Comparison of ENCODE assay signal across 1 cellular context in the genomic region with DNA sequence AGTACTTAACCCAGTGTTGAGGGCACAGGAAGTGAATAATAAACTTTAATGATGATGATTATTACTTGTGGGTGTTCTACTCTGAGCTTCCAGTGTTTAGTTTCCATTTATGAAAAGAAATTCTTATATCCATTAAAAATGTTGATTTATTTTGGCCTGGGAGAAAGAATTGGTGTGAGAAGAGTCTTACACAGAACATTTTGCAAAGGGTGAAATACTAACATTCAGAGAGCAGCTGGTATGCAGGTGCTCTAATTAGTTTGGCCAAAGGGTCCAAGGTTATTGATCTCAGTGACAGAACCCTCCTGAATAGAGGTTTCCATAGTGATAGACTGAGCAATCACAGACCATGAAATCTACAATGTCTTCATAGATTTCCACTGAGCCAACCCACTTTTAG.
TF ChIP-seq lines count a peak whose summit lies in the region.

No MANE protein-coding gene starts in this region.

TF ChIP-seq in HepG2, 621 proteins besides CTCF, POLR2A, EP300 and RAD21 (continues in another document):
- TF ChIP-seq SSRP1 (CRISPR knock-in tag; IDR thresholded peaks at IDR 0.05) = no peak
- TF ChIP-seq RBAK (CRISPR knock-in tag; IDR thresholded peaks at IDR 0.05) = no peak
- TF ChIP-seq, protein P1, sequence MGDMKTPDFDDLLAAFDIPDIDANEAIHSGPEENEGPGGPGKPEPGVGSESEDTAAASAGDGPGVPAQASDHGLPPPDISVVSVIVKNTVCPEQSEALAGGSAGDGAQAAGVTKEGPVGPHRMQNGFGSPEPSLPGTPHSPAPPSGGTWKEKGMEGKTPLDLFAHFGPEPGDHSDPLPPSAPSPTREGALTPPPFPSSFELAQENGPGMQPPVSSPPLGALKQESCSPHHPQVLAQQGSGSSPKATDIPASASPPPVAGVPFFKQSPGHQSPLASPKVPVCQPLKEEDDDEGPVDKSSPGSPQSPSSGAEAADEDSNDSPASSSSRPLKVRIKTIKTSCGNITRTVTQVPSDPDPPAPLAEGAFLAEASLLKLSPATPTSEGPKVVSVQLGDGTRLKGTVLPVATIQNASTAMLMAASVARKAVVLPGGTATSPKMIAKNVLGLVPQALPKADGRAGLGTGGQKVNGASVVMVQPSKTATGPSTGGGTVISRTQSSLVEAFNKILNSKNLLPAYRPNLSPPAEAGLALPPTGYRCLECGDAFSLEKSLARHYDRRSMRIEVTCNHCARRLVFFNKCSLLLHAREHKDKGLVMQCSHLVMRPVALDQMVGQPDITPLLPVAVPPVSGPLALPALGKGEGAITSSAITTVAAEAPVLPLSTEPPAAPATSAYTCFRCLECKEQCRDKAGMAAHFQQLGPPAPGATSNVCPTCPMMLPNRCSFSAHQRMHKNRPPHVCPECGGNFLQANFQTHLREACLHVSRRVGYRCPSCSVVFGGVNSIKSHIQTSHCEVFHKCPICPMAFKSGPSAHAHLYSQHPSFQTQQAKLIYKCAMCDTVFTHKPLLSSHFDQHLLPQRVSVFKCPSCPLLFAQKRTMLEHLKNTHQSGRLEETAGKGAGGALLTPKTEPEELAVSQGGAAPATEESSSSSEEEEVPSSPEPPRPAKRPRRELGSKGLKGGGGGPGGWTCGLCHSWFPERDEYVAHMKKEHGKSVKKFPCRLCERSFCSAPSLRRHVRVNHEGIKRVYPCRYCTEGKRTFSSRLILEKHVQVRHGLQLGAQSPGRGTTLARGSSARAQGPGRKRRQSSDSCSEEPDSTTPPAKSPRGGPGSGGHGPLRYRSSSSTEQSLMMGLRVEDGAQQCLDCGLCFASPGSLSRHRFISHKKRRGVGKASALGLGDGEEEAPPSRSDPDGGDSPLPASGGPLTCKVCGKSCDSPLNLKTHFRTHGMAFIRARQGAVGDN (CRISPR knock-in tag; IDR thresholded peaks at IDR 0.05) = no peak
- TF ChIP-seq LCORL (IDR thresholded peaks at IDR 0.05) = no peak
- peak; percentile 86 for TF ChIP-seq LCORL (CRISPR knock-in tag; IDR thresholded peaks at IDR 0.05)
- TF ChIP-seq KDM2A (CRISPR knock-in tag; IDR thresholded peaks at IDR 0.05; ENCODE audit: borderline replicate concordance, low read depth) = no peak
- no peak for TF ChIP-seq NFKBIZ (CRISPR knock-in tag; IDR thresholded peaks at IDR 0.05)
- TF ChIP-seq RORA (CRISPR knock-in tag; IDR thresholded peaks at IDR 0.05) = no peak
- TF ChIP-seq, protein P2, sequence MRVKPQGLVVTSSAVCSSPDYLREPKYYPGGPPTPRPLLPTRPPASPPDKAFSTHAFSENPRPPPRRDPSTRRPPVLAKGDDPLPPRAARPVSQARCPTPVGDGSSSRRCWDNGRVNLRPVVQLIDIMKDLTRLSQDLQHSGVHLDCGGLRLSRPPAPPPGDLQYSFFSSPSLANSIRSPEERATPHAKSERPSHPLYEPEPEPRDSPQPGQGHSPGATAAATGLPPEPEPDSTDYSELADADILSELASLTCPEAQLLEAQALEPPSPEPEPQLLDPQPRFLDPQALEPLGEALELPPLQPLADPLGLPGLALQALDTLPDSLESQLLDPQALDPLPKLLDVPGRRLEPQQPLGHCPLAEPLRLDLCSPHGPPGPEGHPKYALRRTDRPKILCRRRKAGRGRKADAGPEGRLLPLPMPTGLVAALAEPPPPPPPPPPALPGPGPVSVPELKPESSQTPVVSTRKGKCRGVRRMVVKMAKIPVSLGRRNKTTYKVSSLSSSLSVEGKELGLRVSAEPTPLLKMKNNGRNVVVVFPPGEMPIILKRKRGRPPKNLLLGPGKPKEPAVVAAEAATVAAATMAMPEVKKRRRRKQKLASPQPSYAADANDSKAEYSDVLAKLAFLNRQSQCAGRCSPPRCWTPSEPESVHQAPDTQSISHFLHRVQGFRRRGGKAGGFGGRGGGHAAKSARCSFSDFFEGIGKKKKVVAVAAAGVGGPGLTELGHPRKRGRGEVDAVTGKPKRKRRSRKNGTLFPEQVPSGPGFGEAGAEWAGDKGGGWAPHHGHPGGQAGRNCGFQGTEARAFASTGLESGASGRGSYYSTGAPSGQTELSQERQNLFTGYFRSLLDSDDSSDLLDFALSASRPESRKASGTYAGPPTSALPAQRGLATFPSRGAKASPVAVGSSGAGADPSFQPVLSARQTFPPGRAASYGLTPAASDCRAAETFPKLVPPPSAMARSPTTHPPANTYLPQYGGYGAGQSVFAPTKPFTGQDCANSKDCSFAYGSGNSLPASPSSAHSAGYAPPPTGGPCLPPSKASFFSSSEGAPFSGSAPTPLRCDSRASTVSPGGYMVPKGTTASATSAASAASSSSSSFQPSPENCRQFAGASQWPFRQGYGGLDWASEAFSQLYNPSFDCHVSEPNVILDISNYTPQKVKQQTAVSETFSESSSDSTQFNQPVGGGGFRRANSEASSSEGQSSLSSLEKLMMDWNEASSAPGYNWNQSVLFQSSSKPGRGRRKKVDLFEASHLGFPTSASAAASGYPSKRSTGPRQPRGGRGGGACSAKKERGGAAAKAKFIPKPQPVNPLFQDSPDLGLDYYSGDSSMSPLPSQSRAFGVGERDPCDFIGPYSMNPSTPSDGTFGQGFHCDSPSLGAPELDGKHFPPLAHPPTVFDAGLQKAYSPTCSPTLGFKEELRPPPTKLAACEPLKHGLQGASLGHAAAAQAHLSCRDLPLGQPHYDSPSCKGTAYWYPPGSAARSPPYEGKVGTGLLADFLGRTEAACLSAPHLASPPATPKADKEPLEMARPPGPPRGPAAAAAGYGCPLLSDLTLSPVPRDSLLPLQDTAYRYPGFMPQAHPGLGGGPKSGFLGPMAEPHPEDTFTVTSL (CRISPR knock-in tag; IDR thresholded peaks at IDR 0.05; ENCODE audit: borderline replicate concordance) = no peak; the same call in 1 of the 2 replicates
- TF ChIP-seq, protein P3, sequence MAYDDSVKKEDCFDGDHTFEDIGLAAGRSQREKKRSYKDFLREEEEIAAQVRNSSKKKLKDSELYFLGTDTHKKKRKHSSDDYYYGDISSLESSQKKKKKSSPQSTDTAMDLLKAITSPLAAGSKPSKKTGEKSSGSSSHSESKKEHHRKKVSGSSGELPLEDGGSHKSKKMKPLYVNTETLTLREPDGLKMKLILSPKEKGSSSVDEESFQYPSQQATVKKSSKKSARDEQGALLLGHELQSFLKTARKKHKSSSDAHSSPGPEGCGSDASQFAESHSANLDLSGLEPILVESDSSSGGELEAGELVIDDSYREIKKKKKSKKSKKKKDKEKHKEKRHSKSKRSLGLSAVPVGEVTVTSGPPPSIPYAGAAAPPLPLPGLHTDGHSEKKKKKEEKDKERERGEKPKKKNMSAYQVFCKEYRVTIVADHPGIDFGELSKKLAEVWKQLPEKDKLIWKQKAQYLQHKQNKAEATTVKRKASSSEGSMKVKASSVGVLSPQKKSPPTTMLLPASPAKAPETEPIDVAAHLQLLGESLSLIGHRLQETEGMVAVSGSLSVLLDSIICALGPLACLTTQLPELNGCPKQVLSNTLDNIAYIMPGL (CRISPR knock-in tag; IDR thresholded peaks at IDR 0.05; ENCODE audit: borderline replicate concordance in 1 of 2, low read depth in 1 of 2) = 0 out of 4 replicates have a peak, but pooled peaks of 1 of the 2 experiments have one; percentile 11
- TF ChIP-seq SMC3 (IDR thresholded peaks at IDR 0.05; ENCODE audit: low read length) = no peak
- no peak for TF ChIP-seq ZNF12 (CRISPR knock-in tag; IDR thresholded peaks at IDR 0.05)
- TF ChIP-seq ZNF768 (CRISPR knock-in tag; IDR thresholded peaks at IDR 0.05) = no peak
- no peak for TF ChIP-seq ARNT (IDR thresholded peaks at IDR 0.05)
- TF ChIP-seq ZNF562 (CRISPR knock-in tag; IDR thresholded peaks at IDR 0.05; ENCODE audit: borderline replicate concordance) = no peak
- no peak for TF ChIP-seq PCBP1 (IDR thresholded peaks at IDR 0.05; ENCODE audit: borderline replicate concordance, low read depth, low read length)
- TF ChIP-seq ZNF616 (CRISPR knock-in tag; IDR thresholded peaks at IDR 0.05; ENCODE audit: low read depth) = no peak
- TF ChIP-seq KLF11 (CRISPR knock-in tag; IDR thresholded peaks at IDR 0.05) = no peak
- peak; percentile 24; the same call in 1 of the 2 replicates for TF ChIP-seq CHD4 (IDR thresholded peaks at IDR 0.05; ENCODE audit: borderline replicate concordance, low read length)
- TF ChIP-seq ZNF232 (CRISPR knock-in tag; IDR thresholded peaks at IDR 0.05; ENCODE audit: borderline replicate concordance) = no peak
- TF ChIP-seq MED8 (CRISPR knock-in tag; IDR thresholded peaks at IDR 0.05; ENCODE audit: insufficient replicate concordance) = no peak
- 0 out of 2 replicates have a peak, but pooled peaks have one; percentile 47 for TF ChIP-seq ISL2 (CRISPR knock-in tag; IDR thresholded peaks at IDR 0.05)
- TF ChIP-seq ZNF235 (CRISPR knock-in tag; IDR thresholded peaks at IDR 0.05; ENCODE audit: borderline replicate concordance) = no peak
- TF ChIP-seq, protein P4, sequence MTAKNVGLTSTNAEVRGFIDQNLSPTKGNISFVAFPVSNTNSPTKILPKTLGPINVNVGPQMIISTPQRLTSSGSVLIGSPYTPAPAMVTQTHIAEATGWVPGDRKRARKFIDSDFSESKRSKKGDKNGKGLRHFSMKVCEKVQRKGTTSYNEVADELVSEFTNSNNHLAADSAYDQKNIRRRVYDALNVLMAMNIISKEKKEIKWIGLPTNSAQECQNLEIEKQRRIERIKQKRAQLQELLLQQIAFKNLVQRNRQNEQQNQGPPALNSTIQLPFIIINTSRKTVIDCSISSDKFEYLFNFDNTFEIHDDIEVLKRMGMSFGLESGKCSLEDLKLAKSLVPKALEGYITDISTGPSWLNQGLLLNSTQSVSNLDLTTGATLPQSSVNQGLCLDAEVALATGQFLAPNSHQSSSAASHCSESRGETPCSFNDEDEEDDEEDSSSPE (CRISPR knock-in tag; IDR thresholded peaks at IDR 0.05) = 0 out of 2 replicates have a peak, but pooled peaks have one; percentile 7
- TF ChIP-seq ZNF709 (CRISPR knock-in tag; IDR thresholded peaks at IDR 0.05) = no peak
- no peak for TF ChIP-seq ZC3H13 (CRISPR knock-in tag; IDR thresholded peaks at IDR 0.05)
- TF ChIP-seq RFXAP (CRISPR knock-in tag; IDR thresholded peaks at IDR 0.05; ENCODE audit: borderline replicate concordance) = no peak
- TF ChIP-seq BORCS8-MEF2B (CRISPR knock-in tag; IDR thresholded peaks at IDR 0.05) = no peak
- TF ChIP-seq RFX5 (IDR thresholded peaks at IDR 0.05; ENCODE audit: low read depth, low read length) = no peak
- TF ChIP-seq MYNN (CRISPR knock-in tag; IDR thresholded peaks at IDR 0.05; ENCODE audit: low read depth) = no peak
- TF ChIP-seq ZNF333 (CRISPR knock-in tag; IDR thresholded peaks at IDR 0.05; ENCODE audit: borderline replicate concordance) = no peak
- TF ChIP-seq ZNF780A (CRISPR knock-in tag; IDR thresholded peaks at IDR 0.05) = no peak
- no peak for TF ChIP-seq ARHGAP35 (CRISPR knock-in tag; IDR thresholded peaks at IDR 0.05; ENCODE audit: borderline replicate concordance)
- 0 out of 2 replicates have a peak, but pooled peaks have one; percentile 16 for TF ChIP-seq KAT2B (IDR thresholded peaks at IDR 0.05; ENCODE audit: borderline replicate concordance, low read depth, low read length)
- peak in 1 of 2 experiments; percentile 27; a peak in 1 of 4 replicates for TF ChIP-seq NR2F1 (CRISPR knock-in tag; IDR thresholded peaks at IDR 0.05)
- TF ChIP-seq, protein P5, sequence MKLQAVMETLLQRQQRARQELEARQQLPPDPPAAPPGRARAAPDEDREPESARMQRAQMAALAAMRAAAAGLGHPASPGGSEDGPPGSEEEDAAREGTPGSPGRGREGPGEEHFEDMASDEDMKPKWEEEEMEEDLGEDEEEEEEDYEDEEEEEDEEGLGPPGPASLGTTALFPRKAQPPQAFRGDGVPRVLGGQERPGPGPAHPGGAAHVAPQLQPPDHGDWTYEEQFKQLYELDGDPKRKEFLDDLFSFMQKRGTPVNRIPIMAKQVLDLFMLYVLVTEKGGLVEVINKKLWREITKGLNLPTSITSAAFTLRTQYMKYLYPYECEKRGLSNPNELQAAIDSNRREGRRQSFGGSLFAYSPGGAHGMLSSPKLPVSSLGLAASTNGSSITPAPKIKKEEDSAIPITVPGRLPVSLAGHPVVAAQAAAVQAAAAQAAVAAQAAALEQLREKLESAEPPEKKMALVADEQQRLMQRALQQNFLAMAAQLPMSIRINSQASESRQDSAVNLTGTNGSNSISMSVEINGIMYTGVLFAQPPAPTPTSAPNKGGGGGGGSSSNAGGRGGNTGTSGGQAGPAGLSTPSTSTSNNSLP (IDR thresholded peaks at IDR 0.05; ENCODE audit: low read depth, low read length) = peak; percentile 83
- TF ChIP-seq, protein P6, sequence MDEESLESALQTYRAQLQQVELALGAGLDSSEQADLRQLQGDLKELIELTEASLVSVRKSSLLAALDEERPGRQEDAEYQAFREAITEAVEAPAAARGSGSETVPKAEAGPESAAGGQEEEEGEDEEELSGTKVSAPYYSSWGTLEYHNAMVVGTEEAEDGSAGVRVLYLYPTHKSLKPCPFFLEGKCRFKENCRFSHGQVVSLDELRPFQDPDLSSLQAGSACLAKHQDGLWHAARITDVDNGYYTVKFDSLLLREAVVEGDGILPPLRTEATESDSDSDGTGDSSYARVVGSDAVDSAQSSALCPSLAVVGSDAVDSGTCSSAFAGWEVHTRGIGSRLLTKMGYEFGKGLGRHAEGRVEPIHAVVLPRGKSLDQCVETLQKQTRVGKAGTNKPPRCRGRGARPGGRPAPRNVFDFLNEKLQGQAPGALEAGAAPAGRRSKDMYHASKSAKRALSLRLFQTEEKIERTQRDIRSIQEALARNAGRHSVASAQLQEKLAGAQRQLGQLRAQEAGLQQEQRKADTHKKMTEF (CRISPR knock-in tag; IDR thresholded peaks at IDR 0.05) = no peak
- no peak for TF ChIP-seq SP4 (CRISPR knock-in tag; IDR thresholded peaks at IDR 0.05)
- TF ChIP-seq TEAD3 (CRISPR knock-in tag; optimal IDR thresholded peaks at IDR 0.05; ENCODE audit: borderline replicate concordance) = peak; percentile 90
- TF ChIP-seq, protein P7, sequence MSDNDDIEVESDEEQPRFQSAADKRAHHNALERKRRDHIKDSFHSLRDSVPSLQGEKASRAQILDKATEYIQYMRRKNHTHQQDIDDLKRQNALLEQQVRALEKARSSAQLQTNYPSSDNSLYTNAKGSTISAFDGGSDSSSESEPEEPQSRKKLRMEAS (IDR thresholded peaks at IDR 0.05) = no peak
- TF ChIP-seq, protein P8, sequence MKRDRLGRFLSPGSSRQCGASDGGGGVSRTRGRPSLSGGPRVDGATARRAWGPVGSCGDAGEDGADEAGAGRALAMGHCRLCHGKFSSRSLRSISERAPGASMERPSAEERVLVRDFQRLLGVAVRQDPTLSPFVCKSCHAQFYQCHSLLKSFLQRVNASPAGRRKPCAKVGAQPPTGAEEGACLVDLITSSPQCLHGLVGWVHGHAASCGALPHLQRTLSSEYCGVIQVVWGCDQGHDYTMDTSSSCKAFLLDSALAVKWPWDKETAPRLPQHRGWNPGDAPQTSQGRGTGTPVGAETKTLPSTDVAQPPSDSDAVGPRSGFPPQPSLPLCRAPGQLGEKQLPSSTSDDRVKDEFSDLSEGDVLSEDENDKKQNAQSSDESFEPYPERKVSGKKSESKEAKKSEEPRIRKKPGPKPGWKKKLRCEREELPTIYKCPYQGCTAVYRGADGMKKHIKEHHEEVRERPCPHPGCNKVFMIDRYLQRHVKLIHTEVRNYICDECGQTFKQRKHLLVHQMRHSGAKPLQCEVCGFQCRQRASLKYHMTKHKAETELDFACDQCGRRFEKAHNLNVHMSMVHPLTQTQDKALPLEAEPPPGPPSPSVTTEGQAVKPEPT (CRISPR knock-in tag; IDR thresholded peaks at IDR 0.05; ENCODE audit: low read depth) = no peak
- TF ChIP-seq FIP1L1 (IDR thresholded peaks at IDR 0.05; ENCODE audit: borderline replicate concordance, insufficient read depth, low read depth, low read length) = no peak
- TF ChIP-seq, protein P9, sequence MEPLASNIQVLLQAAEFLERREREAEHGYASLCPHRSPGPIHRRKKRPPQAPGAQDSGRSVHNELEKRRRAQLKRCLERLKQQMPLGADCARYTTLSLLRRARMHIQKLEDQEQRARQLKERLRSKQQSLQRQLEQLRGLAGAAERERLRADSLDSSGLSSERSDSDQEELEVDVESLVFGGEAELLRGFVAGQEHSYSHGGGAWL (CRISPR knock-in tag; IDR thresholded peaks at IDR 0.05) = no peak
- TF ChIP-seq, protein P10, sequence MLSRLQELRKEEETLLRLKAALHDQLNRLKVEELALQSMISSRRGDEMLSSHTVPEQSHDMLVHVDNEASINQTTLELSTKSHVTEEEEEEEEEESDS (CRISPR knock-in tag; IDR thresholded peaks at IDR 0.05; ENCODE audit: borderline replicate concordance) = no peak
- TF ChIP-seq ZNF317 (CRISPR knock-in tag; IDR thresholded peaks at IDR 0.05) = no peak
